Comparison of ENCODE assay signal across 8 cellular contexts in genomic region chr12:116737774-116738657, GRCh38. TPM values are rescaled to one million over a fixed set of nuclear protein-coding genes. Genes with fewer than 3 reads are reported as not detected.
DNase-seq lines count a peak whose midpoint lies in the region; ATAC-seq and TF ChIP-seq lines count a peak whose summit lies in the region.

RNFT2 (plus strand) TSS chr12:116738315; CDS start chr12:116740498, 2,183 bp downstream.
SPRING1 (minus strand) TSS chr12:116738069; CDS start chr12:116737900, 169 bp downstream.

- intact Hi-C loops in colonic mucosa (cut with DNase I), result no loop called here

- TF ChIP-seq CTCF in BE2C (IDR thresholded peaks at IDR 0.05; ENCODE audit: low read depth, low read length), result peak; percentile 30; the same call in 1 of the 2 replicates
- no peak for TF ChIP-seq CTCF in colonic mucosa (IDR thresholded peaks at IDR 0.05)

- peak within 1 kb of the TSS; percentile 58 for H3K27ac ChIP-seq in colonic mucosa
- H3K27ac ChIP-seq in layer of hippocampus (ENCODE audit: low read depth, low read length), result peak within 1 kb of the TSS; percentile 71

- ATAC-seq in HG03439 (IDR thresholded peaks at IDR 0.05; ENCODE audit: unreplicated experiment), result peak; percentile 96

- peak; percentile 96 for TF ChIP-seq POLR2A in GM19193 (IDR thresholded peaks at IDR 0.05; ENCODE audit: extremely low read depth, insufficient read depth, insufficient read length)

- DNase-seq in BE2C, result peak; percentile 100
- peak; percentile 98 for DNase-seq in NCI-H510A treated with DMSO at 0.1 percent for 48 hours (lab: John Stamatoyannopoulos, UW)
- peak; percentile 97 to 99 for DNase-seq in activated CD4-positive, alpha-beta T cell treated with anti-CD3 and anti-CD28 coated beads for 4 hours
- DNase-seq in colonic mucosa, result peak; percentile 100
- DNase-seq in stimulated activated CD4-positive, alpha-beta T cell treated with anti-CD3 and anti-CD28 coated beads, Interleukin-1b, Interleukin-23, amount 100 ng/mL, for 4 hours (ENCODE audit: low read depth in 2 of 2), result peak; percentile 97

- H3K9ac ChIP-seq in colonic mucosa (ENCODE audit: low read depth in 2 of 2, low read length in 2 of 2), result peak within 1 kb of the TSS; percentile 88 to 94

- H3K27me3 ChIP-seq in BE2C (no peaks in the 10 kb centered on the region), colonic mucosa (no peaks in the 10 kb centered on the region), layer of hippocampus (ENCODE audit: control insufficient read depth, insufficient read depth, low read length) (no peaks in the 10 kb centered on the region)

- peaks cover 5% of the 10 kb centered on the region; the same call in 1 of the 2 replicates for H3K36me3 ChIP-seq in BE2C
- H3K36me3 ChIP-seq in colonic mucosa, result no peaks in the 10 kb centered on the region

- H3K4me3 ChIP-seq in BE2C (ENCODE audit: low read depth, low read length) (peak within 1 kb of the TSS; percentile 86), colonic mucosa (peak within 1 kb of the TSS; percentile 71)

- H3K4me1 ChIP-seq in BE2C (no peaks in the 10 kb centered on the region), colonic mucosa (no peaks in the 10 kb centered on the region)

- no peaks in the 10 kb centered on the region for H3K9me3 ChIP-seq in BE2C
- no peaks in the 10 kb centered on the region for H3K9me3 ChIP-seq in colonic mucosa

RNA-seq across cellular contexts. Expression of gene RNFT2, which starts in this region (rescaled TPM):
- polyA plus RNA-seq in BE2C (2012; ENCODE audit: insufficient read depth, insufficient read length, low read depth), result 14.7 TPM
- 10 to 100 TPM in 1 of 2 donors, 1 to 10 TPM in 1; 6.3 to 11.8 TPM for total RNA-seq in colonic mucosa

RNA-seq across cellular contexts. Expression of gene SPRING1, which starts in this region (rescaled TPM):
- 30.5 TPM for polyA plus RNA-seq in BE2C (2012; ENCODE audit: insufficient read depth, insufficient read length, low read depth)
- 10 to 100 TPM; 55.5 to 62.1 TPM for total RNA-seq in colonic mucosa

Comparison
In these comparisons a context has a peak if more than half of its experiments do, and no peak if none do; other contexts are left out.
1. Peak in every context shown above with its lines: DNase-seq, ATAC-seq, H3K4me3 ChIP-seq and H3K27ac ChIP-seq.